In the genomic region with DNA sequence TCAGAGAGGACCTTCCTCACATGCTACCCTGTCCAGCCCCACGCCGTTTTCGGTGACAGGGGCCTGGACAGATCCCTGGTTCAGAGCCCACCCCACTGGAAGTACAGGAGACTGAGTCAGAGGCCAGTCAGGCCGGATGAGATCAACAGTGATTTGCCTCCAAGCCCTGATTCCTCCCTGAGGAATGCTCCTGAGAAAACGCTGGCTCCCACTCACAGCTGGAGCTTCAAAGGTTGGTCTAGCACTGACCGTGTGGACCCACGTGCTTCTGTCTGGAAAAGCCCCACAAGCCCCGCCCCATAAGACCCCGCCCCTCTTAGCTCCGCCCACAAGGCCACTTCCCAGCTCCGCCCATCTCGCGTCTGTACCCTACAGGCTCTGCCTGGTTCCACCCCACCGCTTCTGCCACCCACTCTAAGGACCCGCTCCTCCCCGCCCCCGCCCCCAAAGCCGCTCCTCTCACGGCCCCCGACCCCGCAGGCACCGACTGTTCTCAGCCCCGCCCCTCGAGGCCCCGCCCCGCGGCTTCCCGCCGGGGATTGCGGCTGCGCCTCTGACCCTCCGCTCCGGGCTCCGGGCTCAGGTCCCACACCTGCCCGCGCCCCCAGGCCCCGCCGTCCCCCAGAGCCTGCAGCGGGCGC, we compare ENCODE assay signal across 9 cellular contexts.
DNase-seq lines count a peak whose midpoint lies in the region; ATAC-seq and TF ChIP-seq lines count a peak whose summit lies in the region.
"Had no signal": no experiment of that assay in that cellular context is flagged by ENCODE, and none has a peak within 500 bp of the region (broad histone marks: within the 10 kb centered on the region; RNA-seq: fewer than 3 reads in every experiment).

No MANE protein-coding gene starts in this region.

- TF ChIP-seq CTCF in coronary artery (IDR thresholded peaks at IDR 0.05), result no peak

- H3K27ac Mint-ChIP-seq in effector memory CD8-positive, alpha-beta T cell, result no peak overlapping the region

- H3K9me3 Mint-ChIP-seq in effector memory CD8-positive, alpha-beta T cell, result peaks cover 0 to 2% of the 10 kb centered on the region in 2 donors

- DNase-seq in NCI-H1436 (lab: John Stamatoyannopoulos, UW) (peak; percentile 55), NCI-H1436 treated with DMSO at 0.1 percent for 48 hours (lab: John Stamatoyannopoulos, UW) (no peak), NCI-H748 treated with DMSO at 0.1 percent for 48 hours (lab: John Stamatoyannopoulos, UW) (peak; percentile 68), coronary artery (ENCODE audit: low spot score) (no peak), NCI-H2081 treated with DMSO at 0.1 percent for 48 hours (lab: John Stamatoyannopoulos, UW) (no peak)
- DNase-seq in effector memory CD8-positive, alpha-beta T cell, result no peak
- DNase-seq in stimulated activated CD4-positive, alpha-beta T cell treated with anti-CD3 and anti-CD28 coated beads, Interleukin-1b, Interleukin-23, amount 100 ng/mL, for 4 hours (ENCODE audit: low read depth in 2 of 2), result peak; percentile 18 to 34

- peak overlapping the region in 1 of 2 donors; percentile 36 for H3K4me3 Mint-ChIP-seq in effector memory CD8-positive, alpha-beta T cell

- no peaks in the 10 kb centered on the region for H3K4me1 Mint-ChIP-seq in effector memory CD8-positive, alpha-beta T cell (ENCODE audit: low read depth in 2 of 2)

- no peaks in the 10 kb centered on the region for H3K36me3 Mint-ChIP-seq in effector memory CD8-positive, alpha-beta T cell (ENCODE audit: insufficient read depth)

- H3K27ac ChIP-seq in coronary artery, result no peak overlapping the region
- H3K27ac ChIP-seq: neutrophil had no signal

- no peak overlapping the region for H3K4me3 ChIP-seq in coronary artery

- peak; percentile 27 for ATAC-seq in effector memory CD8-positive, alpha-beta T cell (replicated peaks)
- ATAC-seq in GM21526 (IDR thresholded peaks at IDR 0.05; ENCODE audit: low FRiP score, unreplicated experiment), result no peak

- H3K27me3 Mint-ChIP-seq in effector memory CD8-positive, alpha-beta T cell, result peaks cover 41 to 86% of the 10 kb centered on the region in 2 donors

Comparison
In these comparisons a context has a peak if more than half of its experiments do, and no peak if none do; other contexts are left out.
1. DNase-seq: peak in NCI-H1436 (single experiment), NCI-H748 treated with DMSO at 0.1 percent for 48 hours (single experiment) and stimulated activated CD4-positive, alpha-beta T cell treated with anti-CD3 and anti-CD28 coated beads, Interleukin-1b, Interleukin-23, amount 100 ng/mL, for 4 hours (2 of 2); none in NCI-H1436 treated with DMSO at 0.1 percent for 48 hours (single experiment), effector memory CD8-positive, alpha-beta T cell (0 of 3), coronary artery (single experiment) and NCI-H2081 treated with DMSO at 0.1 percent for 48 hours (single experiment).